8 cellular contexts compared by ENCODE assay signal in the genomic region with DNA sequence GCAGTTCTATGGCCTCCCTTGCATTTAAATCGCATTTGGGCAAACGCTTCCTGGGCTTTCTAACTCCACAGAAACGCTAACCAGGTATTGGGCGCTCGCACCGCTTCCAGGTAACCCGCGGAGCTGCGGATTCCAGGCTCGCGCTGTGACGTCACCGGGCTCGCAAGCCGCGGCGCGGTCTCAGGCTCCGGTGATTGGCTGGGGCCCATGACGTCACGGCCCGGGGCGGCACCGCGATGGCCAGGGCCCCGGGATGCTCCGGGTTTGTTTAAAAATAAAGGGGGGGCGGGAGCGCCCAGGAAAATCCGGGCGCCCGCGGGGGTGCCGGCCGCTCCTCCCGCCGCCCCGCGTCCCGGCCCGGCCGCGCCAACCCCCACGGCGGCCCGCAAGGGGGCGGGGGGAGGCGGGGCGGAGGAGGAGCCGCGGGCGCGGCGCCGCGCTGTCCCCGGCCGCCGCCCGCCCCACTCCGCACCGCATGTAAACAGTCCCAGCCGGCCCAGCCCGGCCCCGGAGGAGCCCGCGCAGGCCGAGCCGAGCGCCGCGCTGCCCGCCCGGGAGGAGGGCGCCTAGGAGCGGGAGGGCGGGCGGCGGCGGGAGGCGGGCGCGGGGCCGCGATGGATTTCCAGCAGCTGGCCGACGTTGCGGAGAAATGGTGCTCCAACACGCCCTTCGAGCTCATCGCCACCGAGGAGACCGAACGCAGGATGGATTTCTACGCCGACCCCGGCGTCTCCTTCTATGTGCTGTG. TPM values are rescaled to one million over a fixed set of nuclear protein-coding genes. Genes with fewer than 3 reads are reported as not detected.
DNase-seq lines count a peak whose midpoint lies in the region; ATAC-seq, FAIRE-seq and TF ChIP-seq lines count a peak whose summit lies in the region.

A gene (plus strand): TSS at position 464 of the 748 bp plus-strand sequence. CDS start 151 bp downstream, at position 615.

- DNase-seq in GM13977 (ENCODE audit: low spot score) (peak; percentile 97), NCI-H146 treated with DMSO at 0.1 percent for 48 hours (lab: John Stamatoyannopoulos, UW; ENCODE audit: unreplicated experiment) (peak; percentile 73), T-helper 9 cell (peak; percentile 89), astrocyte (ENCODE audit: low read depth) (peak; percentile 68), hepatic stellate cell (ENCODE audit: low spot score) (peak; percentile 98), pulmonary artery endothelial cell (ENCODE audit: low read depth, low spot score) (peak; percentile 32), ureter (ENCODE audit: low spot score) (peak; percentile 82)

- no peaks in the 10 kb centered on the region for H3K27me3 ChIP-seq in astrocyte (ENCODE audit: insufficient read depth, low read length)

- H3K79me2 ChIP-seq in astrocyte (ENCODE audit: insufficient read depth, low read length), result no peaks in the 10 kb centered on the region

- no peaks in the 10 kb centered on the region for H3K9me3 ChIP-seq in astrocyte (ENCODE audit: insufficient read depth, low read depth, low read length)

- no peaks in the 10 kb centered on the region for H3K4me1 Mint-ChIP-seq in astrocyte (ENCODE audit: low read depth, unreplicated experiment)

- FAIRE-seq in astrocyte (lab: Jason Lieb, UNC), result no peak

- H3K9me3 Mint-ChIP-seq in astrocyte (ENCODE audit: unreplicated experiment), result no peaks in the 10 kb centered on the region

- peak within 1 kb of the TSS; percentile 94 for H3K4me2 ChIP-seq in astrocyte (ENCODE audit: low read length)

- H2AFZ ChIP-seq in astrocyte (ENCODE audit: low read depth, low read length), result peak within 1 kb of the TSS; percentile 92

- H3K9ac ChIP-seq in astrocyte (ENCODE audit: low read length), result peak within 1 kb of the TSS; percentile 84

- H3K27ac Mint-ChIP-seq in astrocyte (ENCODE audit: unreplicated experiment), result peak within 1 kb of the TSS; percentile 34

- H3K27ac ChIP-seq in astrocyte (ENCODE audit: low read depth, low read length), result peak within 1 kb of the TSS; percentile 56

- TF ChIP-seq CTCF in GM13977 (IDR thresholded peaks at IDR 0.05; ENCODE audit: extremely low read depth, insufficient read depth, missing control alignments) (no peak), astrocyte (IDR thresholded peaks at IDR 0.05; ENCODE audit: insufficient read depth, low read depth, low read length) (no peak)

- ATAC-seq in HG02884 (IDR thresholded peaks at IDR 0.05; ENCODE audit: unreplicated experiment), result peak; percentile 88

- in situ Hi-C loops in GM13977 (cut with MboI; ENCODE audit: low pct_unique_long_range_greater_than_20kb, low sequenced_read_pairs, unreplicated experiment), result no loop called here

- H4K20me1 ChIP-seq in astrocyte (ENCODE audit: insufficient read depth, low read length), result no peaks in the 10 kb centered on the region

- H3K4me3 Mint-ChIP-seq in astrocyte (ENCODE audit: unreplicated experiment), result peak within 1 kb of the TSS; percentile 92

- no peaks in the 10 kb centered on the region for H3K36me3 ChIP-seq in astrocyte (ENCODE audit: insufficient read depth, low read length)

- peaks cover 5% of the 10 kb centered on the region for H3K36me3 Mint-ChIP-seq in astrocyte (ENCODE audit: low read depth, unreplicated experiment)

- peak within 1 kb of the TSS; percentile 83 for H3K4me3 ChIP-seq in astrocyte (ENCODE audit: insufficient read depth, low read depth, low read length)

- no peaks in the 10 kb centered on the region for H3K4me1 ChIP-seq in astrocyte (ENCODE audit: insufficient read depth, low read length)

- H3K27me3 Mint-ChIP-seq in astrocyte (ENCODE audit: low read depth, unreplicated experiment), result no peaks in the 10 kb centered on the region

RNA-seq across cellular contexts. Expression of the gene that starts here (rescaled TPM):
- total RNA-seq in astrocyte (8.4 and 9.3 TPM in 2 replicates), pulmonary artery endothelial cell (4.6 and 8.1 TPM in 2 replicates), ureter (27.7 TPM)

Comparison
In these comparisons a context has a peak if more than half of its experiments do, and no peak if none do; other contexts are left out.
1. Peak in every context shown above with its lines: DNase-seq, ATAC-seq, H3K4me3 ChIP-seq and H3K27ac ChIP-seq.
2. DNase-seq: peak in every context shown above with its lines; median percentile 98 in hepatic stellate cell; 97 in GM13977; 89 in T-helper 9 cell; 82 in ureter; 73 in NCI-H146 treated with DMSO at 0.1 percent for 48 hours; 68 in astrocyte; 32 in pulmonary artery endothelial cell.